Comparison of ENCODE assay signal across 13 cellular contexts in the genomic region with DNA sequence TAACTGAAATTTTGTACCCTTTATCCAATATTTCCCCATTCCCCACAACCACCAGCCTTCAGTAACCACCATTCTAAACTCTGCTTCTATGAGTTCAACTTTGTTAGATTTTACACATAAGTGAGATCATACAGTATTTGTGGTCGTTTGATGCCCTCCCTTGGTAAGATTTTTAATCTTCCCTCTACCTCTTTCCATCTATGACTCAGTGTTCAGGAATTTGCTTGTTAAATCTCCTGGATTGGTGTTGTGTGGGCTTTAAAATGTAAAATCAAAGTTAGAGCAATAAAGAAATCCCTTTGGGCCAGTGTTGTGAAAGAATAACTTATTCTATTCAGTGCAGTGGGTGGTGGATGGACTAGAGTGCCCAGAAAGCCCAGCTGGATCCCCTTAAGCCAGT. TPM values are rescaled to one million over a fixed set of nuclear protein-coding genes. Genes with fewer than 3 reads are reported as not detected.
DNase-seq lines count a peak whose midpoint lies in the region; ATAC-seq and TF ChIP-seq lines count a peak whose summit lies in the region.
"Had no signal": no experiment of that assay in that cellular context is flagged by ENCODE, and none has a peak within 500 bp of the region (broad histone marks: within the 10 kb centered on the region; RNA-seq: fewer than 3 reads in every experiment).

No MANE protein-coding gene starts in this region.

- H3K9me3 Mint-ChIP-seq in nephron progenitor cell (peaks cover 29% of the 10 kb centered on the region), CD14-positive monocyte (peaks cover 0 to 7% (median 0%) of the 10 kb centered on the region in 7 donors)
- H3K9me3 Mint-ChIP-seq: CD4-positive, alpha-beta T cell had no signal

- in situ Hi-C loops in astrocyte of the spinal cord (cut with HindIII; ENCODE audit: low sequenced_read_pairs) = no loop called here

- H3K27ac Mint-ChIP-seq in nephron progenitor cell (no peak overlapping the region), CD14-positive monocyte (peak overlapping the region in 1 of 7 donors; percentile 15)
- H3K27ac Mint-ChIP-seq: CD4-positive, alpha-beta T cell had no signal

- no peaks in the 10 kb centered on the region for H3K4me1 ChIP-seq in right atrium auricular region
- H3K4me1 ChIP-seq: right lobe of liver had no signal

- H3K36me3 Mint-ChIP-seq in nephron progenitor cell (ENCODE audit: low read depth) = peaks cover 36% of the 10 kb centered on the region
- H3K36me3 Mint-ChIP-seq in CD14-positive monocyte = no peaks in the 10 kb centered on the region

- DNase-seq in COLO829 (ENCODE audit: low spot score) = peak; percentile 45
- DNase-seq in LNCaP clone FGC (ENCODE audit: low read depth) = no peak
- DNase-seq in astrocyte of the spinal cord (ENCODE audit: low read depth, low spot score) = peak; percentile 69
- peak; percentile 39 for DNase-seq in kidney glomerular epithelial cell (lab: John Stamatoyannopoulos, UW)
- DNase-seq in nephron progenitor cell = no peak
- DNase-seq in CD14-positive monocyte (ENCODE audit: low spot score) = no peak
- no peak for DNase-seq in right atrium auricular region (ENCODE audit: low spot score)
- DNase-seq: anterior cingulate cortex; CD4-positive, alpha-beta T cell; NCI-H510A treated with DMSO at 0.1 percent for 48 hours; right lobe of liver had no signal

- peaks cover 0 to 7% of the 10 kb centered on the region in 2 donors for H3K27me3 ChIP-seq in right atrium auricular region
- H3K27me3 ChIP-seq: gastroesophageal sphincter, right lobe of liver had no signal

- intact Hi-C loops in CD14-positive monocyte (cut with micrococcal nuclease) = no loop called here

- H3K4me1 Mint-ChIP-seq in nephron progenitor cell (peaks cover 5% of the 10 kb centered on the region), CD14-positive monocyte (no peaks in the 10 kb centered on the region)

- ATAC-seq in HG02970 (IDR thresholded peaks at IDR 0.05; ENCODE audit: low FRiP score, unreplicated experiment) = no peak
- ATAC-seq: gastroesophageal sphincter had no signal

- no peaks in the 10 kb centered on the region for H3K36me3 ChIP-seq in right atrium auricular region
- H3K36me3 ChIP-seq: gastroesophageal sphincter, right lobe of liver had no signal

- peak; percentile 15; the same call in 1 of the 2 replicates for TF ChIP-seq CTCF in LNCaP clone FGC (IDR thresholded peaks at IDR 0.05; ENCODE audit: control insufficient read depth, extremely low read depth, insufficient read depth)
- no peak for TF ChIP-seq CTCF in astrocyte of the spinal cord (IDR thresholded peaks at IDR 0.05; ENCODE audit: low read depth, low read length)
- TF ChIP-seq CTCF in nephron progenitor cell (IDR thresholded peaks at IDR 0.05) = no peak
- TF ChIP-seq CTCF in CD14-positive monocyte (IDR thresholded peaks at IDR 0.05) = no peak
- no peak for TF ChIP-seq CTCF in right atrium auricular region (IDR thresholded peaks at IDR 0.05)

- no peak overlapping the region for H3K4me3 Mint-ChIP-seq in nephron progenitor cell
- no peak overlapping the region for H3K4me3 Mint-ChIP-seq in CD14-positive monocyte
- H3K4me3 Mint-ChIP-seq: CD4-positive, alpha-beta T cell had no signal

- no peak overlapping the region for H3K4me3 ChIP-seq in LNCaP clone FGC (ENCODE audit: low read depth, low read length)
- H3K4me3 ChIP-seq in astrocyte of the spinal cord (ENCODE audit: low read depth, low read length) = no peak overlapping the region
- H3K4me3 ChIP-seq in right atrium auricular region = no peak overlapping the region
- H3K4me3 ChIP-seq: gastroesophageal sphincter, right lobe of liver had no signal

- H3K9me3 ChIP-seq in right atrium auricular region = no peaks in the 10 kb centered on the region
- H3K9me3 ChIP-seq: gastroesophageal sphincter, right lobe of liver had no signal

- H3K27ac ChIP-seq in right atrium auricular region = no peak overlapping the region
- H3K27ac ChIP-seq: gastroesophageal sphincter, right lobe of liver had no signal

- H3K27me3 Mint-ChIP-seq in nephron progenitor cell (ENCODE audit: low read depth, poor library complexity) (no peaks in the 10 kb centered on the region), CD14-positive monocyte (ENCODE audit: low read depth in 3 of 3) (peaks cover 0 to 3% (median 2%) of the 10 kb centered on the region in 3 donors)
- H3K27me3 Mint-ChIP-seq: CD4-positive, alpha-beta T cell had no signal

RNA-seq across cellular contexts. Expression of a gene that starts 37.4 kb away (rescaled TPM):
- polyA plus RNA-seq in CD14-positive monocyte = not detected
- total RNA-seq in right atrium auricular region = 1 to 10 TPM; 6.4 to 8.3 TPM

Comparison
In these comparisons a context has a peak if more than half of its experiments do, and no peak if none do; other contexts are left out.
1. DNase-seq: peak in COLO829 (single experiment), astrocyte of the spinal cord (single experiment) and kidney glomerular epithelial cell (single experiment); none in LNCaP clone FGC (single experiment), nephron progenitor cell (single experiment), CD14-positive monocyte (single experiment) and right atrium auricular region (single experiment).